Comparison of ENCODE assay signal across 19 cellular contexts in the genomic region with DNA sequence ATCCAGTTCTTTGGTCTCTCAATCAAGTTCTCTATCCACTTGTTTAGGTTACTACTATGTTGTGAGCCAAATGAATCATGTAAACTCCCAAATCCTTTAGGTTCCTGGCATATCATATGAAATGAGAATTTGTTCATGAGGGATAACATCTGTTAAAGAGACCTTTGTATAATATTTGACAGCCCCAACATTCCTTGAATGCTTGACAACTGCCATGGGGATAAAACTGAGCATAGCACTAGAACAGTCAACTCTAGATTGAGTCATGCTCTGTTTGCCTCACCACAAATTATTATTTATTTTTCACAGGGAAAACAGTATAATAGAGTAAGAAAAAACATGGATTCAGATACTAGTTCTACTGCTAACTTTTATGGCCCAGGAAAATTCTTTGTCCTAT.
DNase-seq lines count a peak whose midpoint lies in the region; ATAC-seq and TF ChIP-seq lines count a peak whose summit lies in the region.
"Had no signal": no experiment of that assay in that cellular context is flagged by ENCODE, and none has a peak within 500 bp of the region (broad histone marks: within the 10 kb centered on the region; RNA-seq: fewer than 3 reads in every experiment).

No MANE protein-coding gene starts in this region.

- no peak overlapping the region for H3K27ac ChIP-seq in RWPE1
- H3K27ac ChIP-seq: body of pancreas, skin epidermis, tibial nerve had no signal

- CTCF ChIA-PET in RWPE1 (lab: Yijun Ruan, JAX): no interaction called here

- POLR2A ChIA-PET in RWPE1 (lab: Yijun Ruan, JAX; ENCODE audit: low non-redundant PET): no interaction called here

- ATAC-seq in GM21619 (IDR thresholded peaks at IDR 0.05; ENCODE audit: unreplicated experiment): no peak
- ATAC-seq: body of pancreas; effector memory CD8-positive, alpha-beta T cell; left ventricle myocardium superior; mucosa of descending colon had no signal

- DNase-seq in NCI-H446 treated with DMSO at 0.1 percent for 48 hours (lab: John Stamatoyannopoulos, UW): peak; percentile 34
- peak; percentile 53 for DNase-seq in choroid plexus epithelial cell (ENCODE audit: low read depth)
- DNase-seq in glomerular visceral epithelial cell (ENCODE audit: extremely low spot score): peak; percentile 55
- peak; percentile 59 for DNase-seq in retinal pigment epithelial cell (ENCODE audit: low read depth)
- no peak for DNase-seq in UCSD-AML1 (lab: John Stamatoyannopoulos, UW; ENCODE audit: unreplicated experiment)
- DNase-seq in RWPE1 (ENCODE audit: low spot score): no peak
- DNase-seq: activated CD4-positive, alpha-beta T cell treated with anti-CD3 and anti-CD28 coated beads, Interleukin-2, amount 50 U/mL, for 48 hours; activated CD8-positive, alpha-beta memory T cell treated with anti-CD3 and anti-CD28 coated beads, Interleukin-2, amount 50 U/mL, for 4 hours; body of pancreas; effector memory CD8-positive, alpha-beta T cell; left ventricle myocardium superior; mucosa of descending colon; NCI-H1092; NCI-H1930; SW 1271; T1000 had no signal

- H3K4me3 ChIP-seq in choroid plexus epithelial cell (ENCODE audit: low read depth, low read length) (no peak overlapping the region), retinal pigment epithelial cell (ENCODE audit: low read length) (no peak overlapping the region)
- H3K4me3 ChIP-seq: body of pancreas, mucosa of descending colon, skin epidermis, tibial nerve had no signal

- TF ChIP-seq CTCF in choroid plexus epithelial cell (conservative IDR thresholded peaks at IDR 0.05; ENCODE audit: low read depth, low read length): no peak
- TF ChIP-seq CTCF in retinal pigment epithelial cell (conservative IDR thresholded peaks at IDR 0.05; ENCODE audit: low read depth, low read length): no peak
- no peak for TF ChIP-seq CTCF in RWPE1 (conservative IDR thresholded peaks at IDR 0.05; ENCODE audit: low read depth)

Comparison
In these comparisons a context has a peak if more than half of its experiments do, and no peak if none do; other contexts are left out.
1. DNase-seq: peak in NCI-H446 treated with DMSO at 0.1 percent for 48 hours (single experiment), choroid plexus epithelial cell (single experiment), glomerular visceral epithelial cell (single experiment) and retinal pigment epithelial cell (single experiment); none in UCSD-AML1 (single experiment) and RWPE1 (single experiment).